In genomic region chr12:24997970-24998582, GRCh38 we compare ENCODE assay signal across 8 cellular contexts. TPM values are rescaled to one million over a fixed set of nuclear protein-coding genes. Genes with fewer than 3 reads are reported as not detected.
DNase-seq lines count a peak whose midpoint lies in the region; ATAC-seq and TF ChIP-seq lines count a peak whose summit lies in the region.

No MANE protein-coding gene starts in this region.

- peak; percentile 27 for TF ChIP-seq POLR2A in GM19099 (IDR thresholded peaks at IDR 0.05; ENCODE audit: extremely low read depth, insufficient read length, low read depth)

- no peak overlapping the region for H3K4me3 ChIP-seq in AG09309 (ENCODE audit: control insufficient read depth, low read depth, low read length)

- peaks cover 26% of the 10 kb centered on the region for H3K4me1 Mint-ChIP-seq in activated naive CD8-positive, alpha-beta T cell treated with anti-CD3 and anti-CD28 coated beads for 36 hours
- H3K4me1 Mint-ChIP-seq in nephron (peaks cover 25% of the 10 kb centered on the region), Calu3 (ENCODE audit: low read depth, unreplicated experiment) (no peaks in the 10 kb centered on the region)

- DNase-seq in AG09309 (ENCODE audit: low read depth): peak; percentile 32
- DNase-seq in activated naive CD8-positive, alpha-beta T cell treated with anti-CD3 and anti-CD28 coated beads for 36 hours: no peak
- DNase-seq in Calu3: no peak
- no peak for DNase-seq in OCI-M1 (lab: John Stamatoyannopoulos, UW)
- DNase-seq in SKM-1 treated with dmso at 0.1 percent for 144 hours (lab: John Stamatoyannopoulos, UW; ENCODE audit: unreplicated experiment): no peak

- no peaks in the 10 kb centered on the region for H3K9me3 Mint-ChIP-seq in activated naive CD8-positive, alpha-beta T cell treated with anti-CD3 and anti-CD28 coated beads for 36 hours
- H3K9me3 Mint-ChIP-seq in nephron (no peaks in the 10 kb centered on the region), Calu3 (ENCODE audit: low read depth, unreplicated experiment) (no peaks in the 10 kb centered on the region)

- no peaks in the 10 kb centered on the region for H3K36me3 Mint-ChIP-seq in activated naive CD8-positive, alpha-beta T cell treated with anti-CD3 and anti-CD28 coated beads for 36 hours
- H3K36me3 Mint-ChIP-seq in nephron (ENCODE audit: low read depth) (no peaks in the 10 kb centered on the region), Calu3 (ENCODE audit: insufficient read depth, unreplicated experiment) (no peaks in the 10 kb centered on the region)

- BruUV-seq in Calu3 (replicated peaks; lab: Mats Ljungman, UMichigan): no TSS peak

- CTCF ChIA-PET in Calu3 (lab: Charles Lee): no interaction called here

- H3K27ac Mint-ChIP-seq in activated naive CD8-positive, alpha-beta T cell treated with anti-CD3 and anti-CD28 coated beads for 36 hours: peak overlapping the region; percentile 71
- peak overlapping the region; percentile 42 to 93 (median 82) for H3K27ac Mint-ChIP-seq in nephron
- no peak overlapping the region for H3K27ac Mint-ChIP-seq in Calu3 (ENCODE audit: unreplicated experiment)

- ATAC-seq in HG03097 (IDR thresholded peaks at IDR 0.05; ENCODE audit: low FRiP score, unreplicated experiment): peak; percentile 78

- TF ChIP-seq CTCF in AG09309 (IDR thresholded peaks at IDR 0.05; ENCODE audit: control insufficient read depth, insufficient read depth, low read depth, low read length, missing control alignments) (no peak), nephron (IDR thresholded peaks at IDR 0.05; ENCODE audit: unreplicated experiment in 3 of 3) (no peak), Calu3 (IDR thresholded peaks at IDR 0.05; ENCODE audit: unreplicated experiment) (no peak)

- intact Hi-C loops in Calu3 (cut with micrococcal nuclease; ENCODE audit: unreplicated experiment): no loop called here

- H3K4me3 Mint-ChIP-seq in activated naive CD8-positive, alpha-beta T cell treated with anti-CD3 and anti-CD28 coated beads for 36 hours: no peak overlapping the region
- peak overlapping the region in 1 of 3 experiments; percentile 13 for H3K4me3 Mint-ChIP-seq in nephron
- no peak overlapping the region for H3K4me3 Mint-ChIP-seq in Calu3 (ENCODE audit: low read depth, unreplicated experiment)

- H3K27me3 Mint-ChIP-seq in activated naive CD8-positive, alpha-beta T cell treated with anti-CD3 and anti-CD28 coated beads for 36 hours: peaks cover 4% of the 10 kb centered on the region
- H3K27me3 Mint-ChIP-seq in nephron (ENCODE audit: low read depth) (peaks cover 4% of the 10 kb centered on the region), Calu3 (ENCODE audit: unreplicated experiment) (peaks cover 10% of the 10 kb centered on the region)

RNA-seq across cellular contexts. Expression of gene BCAT1, which starts 49.2 kb away (rescaled TPM):
- total RNA-seq in activated naive CD8-positive, alpha-beta T cell treated with anti-CD3 and anti-CD28 coated beads for 36 hours: 10 to 100 TPM; 58.7 to 59.6 TPM
- total RNA-seq in Calu3 (2022): 0.98 and 4.0 TPM in 2 replicates

Comparison
In these comparisons a context has a peak if more than half of its experiments do, and no peak if none do; other contexts are left out.
1. RNA of gene BCAT1, which starts 49.2 kb away (total RNA-seq): 58.7 to 59.6 TPM in activated naive CD8-positive, alpha-beta T cell treated with anti-CD3 and anti-CD28 coated beads for 36 hours; 0.98 to 4.0 TPM in Calu3; every median in the first group is over 10 times any median in the second.